In the genomic region with DNA sequence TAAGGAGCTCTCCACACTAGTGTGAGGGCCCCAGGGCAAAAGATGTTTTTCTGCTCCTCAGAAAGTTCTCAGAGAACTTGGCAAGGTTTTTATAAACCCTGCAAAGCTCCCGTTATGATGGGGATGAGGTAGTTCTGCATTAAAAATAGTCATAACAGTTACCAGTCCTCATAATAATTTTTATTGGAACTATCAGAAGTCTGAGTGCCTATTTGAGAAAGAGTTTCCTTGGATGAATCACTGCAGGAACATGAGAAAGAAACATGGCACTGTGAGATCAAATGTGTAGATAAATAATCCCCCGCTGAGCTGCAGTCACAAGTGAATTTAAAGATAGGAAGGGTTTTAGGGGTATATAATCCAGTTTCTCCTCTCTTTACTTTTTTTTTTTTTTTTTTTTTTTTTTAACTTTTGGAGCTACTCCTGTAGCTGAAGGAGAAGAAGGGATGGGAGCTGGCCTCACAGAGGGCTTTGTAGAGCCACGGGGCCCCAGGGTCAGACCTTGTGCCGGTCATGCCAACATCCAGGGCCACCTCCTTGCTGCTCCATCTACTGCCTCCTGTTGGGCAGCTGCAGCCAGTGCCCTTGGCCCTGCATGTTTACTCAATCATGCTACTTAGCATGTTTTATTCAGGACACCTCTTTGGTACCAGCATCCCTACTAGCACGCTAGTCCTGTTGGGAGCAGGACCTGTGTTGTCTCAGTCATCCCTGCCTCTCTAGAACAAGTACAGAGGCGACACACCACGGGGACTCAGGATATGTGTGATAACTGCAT, we compare ENCODE assay signal across 11 cellular contexts. TPM values are rescaled to one million over a fixed set of nuclear protein-coding genes. Genes with fewer than 3 reads are reported as not detected.
DNase-seq lines count a peak whose midpoint lies in the region; ATAC-seq and TF ChIP-seq lines count a peak whose summit lies in the region.
"Had no signal": no experiment of that assay in that cellular context is flagged by ENCODE, and none has a peak within 500 bp of the region (broad histone marks: within the 10 kb centered on the region; RNA-seq: fewer than 3 reads in every experiment).

No MANE protein-coding gene starts in this region.

- CTCF ChIA-PET in GM10248 (lab: Yijun Ruan, JAX) (interaction anchor here (1.0 to 21.1 kb wide), 8 partner anchors 12 to 123 kb away, joined by 3 to 336 read pairs (median 6); a partner anchor contains a TSS), Panc1 (lab: Charles Lee) (no interaction called here)

- H3K27me3 ChIP-seq in Panc1 (ENCODE audit: control insufficient read depth, insufficient read depth, low read length) (no peaks in the 10 kb centered on the region), sigmoid colon (no peaks in the 10 kb centered on the region)
- H3K27me3 ChIP-seq: pancreas, tibial nerve had no signal

- H3K27ac ChIP-seq in Panc1 (ENCODE audit: low read length) (no peak overlapping the region), sigmoid colon (peak overlapping the region; percentile 22 to 77 (median 56))
- H3K27ac ChIP-seq: pancreas had no signal

- in situ Hi-C loops in Panc1 (cut with HindIII; ENCODE audit: low pct_unique_long_range_greater_than_20kb, low sequenced_read_pairs), result no loop called here

- H3K9me3 ChIP-seq in Panc1 (ENCODE audit: control insufficient read depth, insufficient read depth, low read depth, low read length) (no peaks in the 10 kb centered on the region), sigmoid colon (no peaks in the 10 kb centered on the region)
- H3K9me3 ChIP-seq: pancreas, tibial nerve had no signal

- no peak for TF ChIP-seq POLR2A in sigmoid colon (IDR thresholded peaks at IDR 0.05)

- no peak for DNase-seq in GM10248 (ENCODE audit: extremely low spot score)
- DNase-seq in Panc1 (ENCODE audit: low read depth, low spot score), result no peak
- DNase-seq in sigmoid colon, result peak; percentile 55
- DNase-seq in NCI-H2171 treated with DMSO at 0.1 percent for 48 hours (lab: John Stamatoyannopoulos, UW), result no peak
- DNase-seq in stimulated activated naive CD4-positive, alpha-beta T cell (lab: John Stamatoyannopoulos, UW), result no peak
- DNase-seq: pancreas, SIG-M5 had no signal

- H3K36me3 ChIP-seq in Panc1 (ENCODE audit: control insufficient read depth, insufficient read depth, low read length) (no peaks in the 10 kb centered on the region), sigmoid colon (no peaks in the 10 kb centered on the region)
- H3K36me3 ChIP-seq: pancreas had no signal

- peak in 2 of 4 donors; percentile 17 to 38 for TF ChIP-seq EP300 in sigmoid colon (IDR thresholded peaks at IDR 0.05)

- H3K27ac Mint-ChIP-seq in dendritic cell treated with granulocyte-macrophage colony-stimulating factor and Interleukin-4, amounts not matched to agents 40 ng/mL and 50 ng/mL, for 4 days, result peak overlapping the region; percentile 64

- peaks cover 97% of the 10 kb centered on the region for H3K36me3 Mint-ChIP-seq in dendritic cell treated with granulocyte-macrophage colony-stimulating factor and Interleukin-4, amounts not matched to agents 40 ng/mL and 50 ng/mL, for 4 days (ENCODE audit: low read depth)

- intact Hi-C loops in Panc1 (cut with micrococcal nuclease; ENCODE audit: unreplicated experiment), result no loop called here
- intact Hi-C loops in dendritic cell treated with granulocyte-macrophage colony-stimulating factor and Interleukin-4, amounts not matched to agents 40 ng/mL and 50 ng/mL, for 4 days (cut with micrococcal nuclease), result loop anchor here (2.0 kb wide), 1 partner anchor 48 kb away; no protein-coding TSS in a partner anchor
- intact Hi-C loops in sigmoid colon (cut with DNase I), result loop anchor here (5.0 kb wide), 2 partner anchors 47 to 88 kb away; no protein-coding TSS in a partner anchor

- BruUV-seq in Panc1 (replicated peaks; lab: Mats Ljungman, UMichigan), result no TSS peak

- H3K4me1 ChIP-seq in Panc1 (ENCODE audit: control insufficient read depth, insufficient read depth, low read length) (no peaks in the 10 kb centered on the region; the same call in 1 of the 2 replicates), sigmoid colon (peaks cover 0 to 63% (median 52%) of the 10 kb centered on the region in 4 donors)

- TF ChIP-seq CTCF in GM10248 (IDR thresholded peaks at IDR 0.05; ENCODE audit: control extremely low read depth, extremely low read depth, low read depth, missing control alignments) (peak; percentile 11), Panc1 (IDR thresholded peaks at IDR 0.05) (0 out of 2 replicates have a peak, but pooled peaks have one; percentile 11), sigmoid colon (IDR thresholded peaks at IDR 0.05) (no peak)

- H3K27me3 Mint-ChIP-seq in dendritic cell treated with granulocyte-macrophage colony-stimulating factor and Interleukin-4, amounts not matched to agents 40 ng/mL and 50 ng/mL, for 4 days, result no peaks in the 10 kb centered on the region

- ATAC-seq in Panc1 (no peak), GM18907 (IDR thresholded peaks at IDR 0.05; ENCODE audit: unreplicated experiment) (no peak), HG03442 (IDR thresholded peaks at IDR 0.05; ENCODE audit: unreplicated experiment) (no peak)
- ATAC-seq: pancreas had no signal

- H3K4me1 Mint-ChIP-seq in dendritic cell treated with granulocyte-macrophage colony-stimulating factor and Interleukin-4, amounts not matched to agents 40 ng/mL and 50 ng/mL, for 4 days (ENCODE audit: low read depth), result peaks cover 74% of the 10 kb centered on the region

- no peak overlapping the region for H3K4me3 Mint-ChIP-seq in dendritic cell treated with granulocyte-macrophage colony-stimulating factor and Interleukin-4, amounts not matched to agents 40 ng/mL and 50 ng/mL, for 4 days

- no peak overlapping the region for H3K4me3 ChIP-seq in Panc1 (ENCODE audit: low read depth in 2 of 2, low read length in 2 of 2)
- H3K4me3 ChIP-seq in sigmoid colon, result no peak overlapping the region
- H3K4me3 ChIP-seq: pancreas, tibial nerve had no signal

- POLR2A ChIA-PET in GM10248 (lab: Yijun Ruan, JAX), result interaction anchor here (0.6 kb wide), 1 partner anchor 22 kb away, joined by 5 read pairs; no protein-coding TSS in a partner anchor
- POLR2A ChIA-PET in Panc1 (lab: Charles Lee), result no interaction called here

- no peaks in the 10 kb centered on the region for H3K9me3 Mint-ChIP-seq in dendritic cell treated with granulocyte-macrophage colony-stimulating factor and Interleukin-4, amounts not matched to agents 40 ng/mL and 50 ng/mL, for 4 days

- 77 to 81% methylated on average over 7 of the region's 7 CpGs for WGBS in sigmoid colon, 2 donors

RNA-seq across cellular contexts. Expression of a gene that starts 39.5 kb away (rescaled TPM):
- total RNA-seq in Panc1 (2021; ENCODE audit: unreplicated experiment) (38.3 TPM), sigmoid colon (10 to 100 TPM; 26.4 to 56.2 (median 38.5) TPM)
- 50.1 TPM for polyA plus RNA-seq in Panc1 (2012; ENCODE audit: insufficient read length)
- polyA plus RNA-seq in sigmoid colon, result 100 to 1,000 TPM in 1 of 3 donors, 1 to 10 TPM in 2; 6.5 to 100 (median 8.4) TPM

RNA-seq across cellular contexts. Expression of a gene that starts 54.7 kb away (rescaled TPM):
- total RNA-seq in Panc1 (2021; ENCODE audit: unreplicated experiment), result 4.9 TPM
- polyA plus RNA-seq in Panc1 (2012; ENCODE audit: insufficient read length), result 10.8 TPM
- under 1 TPM; under 0.01 to 0.54 (median 0.39) TPM for total RNA-seq in sigmoid colon
- polyA plus RNA-seq in sigmoid colon, result 10 to 100 TPM in 1 of 3 donors, 1 to 10 TPM in 2; 2.4 to 11.9 (median 2.8) TPM

Comparison
In these comparisons a context has a peak if more than half of its experiments do, and no peak if none do; other contexts are left out.
1. CTCF ChIP-seq: peak in GM10248 (single experiment) and Panc1 (single experiment); none in sigmoid colon (0 of 4).